2 cellular contexts compared by ENCODE assay signal in genomic region chr2:170843656-170844055, GRCh38.
A peak's percentile ranks its signal among the peaks of the same experiment; 100 is the strongest.
TF ChIP-seq lines count a peak whose summit lies in the region.

No MANE protein-coding gene starts in this region.

TF ChIP-seq in HCT116, 20 proteins besides CTCF, POLR2A, EP300 and RAD21 (continued from another document):
- TF ChIP-seq CBX3 (IDR thresholded peaks at IDR 0.05; ENCODE audit: low read depth) (no peak), YY1 (IDR thresholded peaks at IDR 0.05; ENCODE audit: extremely low read depth, insufficient replicate concordance, low read depth, low read length) (no peak), EZH2 (IDR thresholded peaks at IDR 0.05) (no peak), SP1 (IDR thresholded peaks at IDR 0.05; ENCODE audit: low read depth) (peak; percentile 25; the same call in 1 of the 2 replicates), ZBTB33 (IDR thresholded peaks at IDR 0.05; ENCODE audit: extremely low read depth, insufficient replicate concordance, low read length) (no peak), CEBPB (IDR thresholded peaks at IDR 0.05; ENCODE audit: low read depth) (no peak), ELF1 (IDR thresholded peaks at IDR 0.05; ENCODE audit: borderline replicate concordance, low read depth) (no peak), SIN3A (IDR thresholded peaks at IDR 0.05; ENCODE audit: low read depth) (no peak), SRF (IDR thresholded peaks at IDR 0.05; ENCODE audit: low read depth) (no peak), ZFX (IDR thresholded peaks at IDR 0.05) (no peak), POLR2AphosphoS5 (IDR thresholded peaks at IDR 0.05; ENCODE audit: low read depth, low read length) (no peak), MAX (IDR thresholded peaks at IDR 0.05) (no peak)
- TF ChIP-seq, protein P1, sequence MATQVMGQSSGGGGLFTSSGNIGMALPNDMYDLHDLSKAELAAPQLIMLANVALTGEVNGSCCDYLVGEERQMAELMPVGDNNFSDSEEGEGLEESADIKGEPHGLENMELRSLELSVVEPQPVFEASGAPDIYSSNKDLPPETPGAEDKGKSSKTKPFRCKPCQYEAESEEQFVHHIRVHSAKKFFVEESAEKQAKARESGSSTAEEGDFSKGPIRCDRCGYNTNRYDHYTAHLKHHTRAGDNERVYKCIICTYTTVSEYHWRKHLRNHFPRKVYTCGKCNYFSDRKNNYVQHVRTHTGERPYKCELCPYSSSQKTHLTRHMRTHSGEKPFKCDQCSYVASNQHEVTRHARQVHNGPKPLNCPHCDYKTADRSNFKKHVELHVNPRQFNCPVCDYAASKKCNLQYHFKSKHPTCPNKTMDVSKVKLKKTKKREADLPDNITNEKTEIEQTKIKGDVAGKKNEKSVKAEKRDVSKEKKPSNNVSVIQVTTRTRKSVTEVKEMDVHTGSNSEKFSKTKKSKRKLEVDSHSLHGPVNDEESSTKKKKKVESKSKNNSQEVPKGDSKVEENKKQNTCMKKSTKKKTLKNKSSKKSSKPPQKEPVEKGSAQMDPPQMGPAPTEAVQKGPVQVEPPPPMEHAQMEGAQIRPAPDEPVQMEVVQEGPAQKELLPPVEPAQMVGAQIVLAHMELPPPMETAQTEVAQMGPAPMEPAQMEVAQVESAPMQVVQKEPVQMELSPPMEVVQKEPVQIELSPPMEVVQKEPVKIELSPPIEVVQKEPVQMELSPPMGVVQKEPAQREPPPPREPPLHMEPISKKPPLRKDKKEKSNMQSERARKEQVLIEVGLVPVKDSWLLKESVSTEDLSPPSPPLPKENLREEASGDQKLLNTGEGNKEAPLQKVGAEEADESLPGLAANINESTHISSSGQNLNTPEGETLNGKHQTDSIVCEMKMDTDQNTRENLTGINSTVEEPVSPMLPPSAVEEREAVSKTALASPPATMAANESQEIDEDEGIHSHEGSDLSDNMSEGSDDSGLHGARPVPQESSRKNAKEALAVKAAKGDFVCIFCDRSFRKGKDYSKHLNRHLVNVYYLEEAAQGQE (IDR thresholded peaks at IDR 0.05; ENCODE audit: low read depth) = no peak

TF ChIP-seq in SK-N-SH, 30 proteins besides CTCF, POLR2A, EP300 and RAD21 (continued from another document):
- TF ChIP-seq JUND (IDR thresholded peaks at IDR 0.05) (peak; percentile 95), NRF1 (IDR thresholded peaks at IDR 0.05; ENCODE audit: low read depth, low read length) (no peak), NFIC (IDR thresholded peaks at IDR 0.05; ENCODE audit: borderline replicate concordance) (peak; percentile 90), GATA2 (CRISPR knock-in tag; IDR thresholded peaks at IDR 0.05) (no peak), ZBTB33 (IDR thresholded peaks at IDR 0.05; ENCODE audit: borderline replicate concordance, low read depth) (0 out of 2 replicates have a peak, but pooled peaks have one; percentile 49), FOXM1 (IDR thresholded peaks at IDR 0.05; ENCODE audit: low read depth) (peak; percentile 60; the same call in 1 of the 2 replicates), SMC3 (IDR thresholded peaks at IDR 0.05; ENCODE audit: low read depth, low read length) (no peak), RXRA (IDR thresholded peaks at IDR 0.05; ENCODE audit: borderline replicate concordance, low read depth) (peak; percentile 79; the same call in 1 of the 2 replicates), GABPA (IDR thresholded peaks at IDR 0.05; ENCODE audit: low read depth) (0 out of 2 replicates have a peak, but pooled peaks have one; percentile 21), ELF1 (IDR thresholded peaks at IDR 0.05) (no peak), RCOR1 (IDR thresholded peaks at IDR 0.05; ENCODE audit: low read length) (no peak), FOXJ3 (CRISPR knock-in tag; IDR thresholded peaks at IDR 0.05) (no peak), MEF2A (IDR thresholded peaks at IDR 0.05; ENCODE audit: borderline replicate concordance, low read depth) (peak; percentile 87), EZH2phosphoT487 (IDR thresholded peaks at IDR 0.05; ENCODE audit: borderline replicate concordance, low read depth) (no peak), CHD2 (IDR thresholded peaks at IDR 0.05; ENCODE audit: low read length, partially characterized antibody) (no peak), IRF3 (IDR thresholded peaks at IDR 0.05; ENCODE audit: low read depth, low read length) (no peak), MXI1 (IDR thresholded peaks at IDR 0.05; ENCODE audit: low read depth, low read length) (no peak), FOSL2 (IDR thresholded peaks at IDR 0.05; ENCODE audit: borderline replicate concordance, low read depth) (peak; percentile 93), POLR2AphosphoS5 (IDR thresholded peaks at IDR 0.05; ENCODE audit: low read depth, low read length) (peak; percentile 33; the same call in 1 of the 2 replicates), USF1 (IDR thresholded peaks at IDR 0.05; ENCODE audit: borderline replicate concordance, low read depth) (no peak), SIN3A (IDR thresholded peaks at IDR 0.05; ENCODE audit: borderline replicate concordance, low read depth, low read length) (peak; percentile 19; the same call in 1 of the 2 replicates), TCF12 (IDR thresholded peaks at IDR 0.05) (peak; percentile 95)
- TF ChIP-seq, protein P1 (IDR thresholded peaks at IDR 0.05; ENCODE audit: low read depth, low read length) = no peak
- TF ChIP-seq, protein P2, sequence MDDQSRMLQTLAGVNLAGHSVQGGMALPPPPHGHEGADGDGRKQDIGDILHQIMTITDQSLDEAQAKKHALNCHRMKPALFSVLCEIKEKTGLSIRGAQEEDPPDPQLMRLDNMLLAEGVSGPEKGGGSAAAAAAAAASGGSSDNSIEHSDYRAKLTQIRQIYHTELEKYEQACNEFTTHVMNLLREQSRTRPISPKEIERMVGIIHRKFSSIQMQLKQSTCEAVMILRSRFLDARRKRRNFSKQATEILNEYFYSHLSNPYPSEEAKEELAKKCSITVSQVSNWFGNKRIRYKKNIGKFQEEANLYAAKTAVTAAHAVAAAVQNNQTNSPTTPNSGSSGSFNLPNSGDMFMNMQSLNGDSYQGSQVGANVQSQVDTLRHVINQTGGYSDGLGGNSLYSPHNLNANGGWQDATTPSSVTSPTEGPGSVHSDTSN (IDR thresholded peaks at IDR 0.05) = peak; percentile 93
